ENCODE assay signal across 25 cellular contexts in the genomic region with DNA sequence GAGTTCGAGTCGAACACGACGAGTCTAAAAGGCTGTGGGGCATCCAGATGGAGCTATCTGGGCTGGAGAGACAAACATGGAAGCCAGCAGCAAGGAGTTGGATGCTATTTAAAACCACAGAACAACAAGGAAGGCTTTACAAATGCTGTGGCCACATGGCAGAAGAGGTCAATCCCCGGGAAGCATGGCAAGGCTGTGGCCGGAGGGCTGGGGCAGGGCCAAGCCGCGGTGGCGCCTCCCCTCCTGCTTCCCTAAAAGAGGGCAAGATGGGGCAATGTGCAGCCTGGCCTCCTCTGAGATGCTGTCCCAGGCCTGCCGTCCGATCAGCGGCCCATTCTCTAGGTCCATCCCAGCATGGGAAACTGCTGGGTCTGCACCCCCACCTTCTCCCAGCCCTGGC.
"Had no signal": no experiment of that assay in that cellular context is flagged by ENCODE, and none has a peak within 500 bp of the region (broad histone marks: within the 10 kb centered on the region; RNA-seq: fewer than 3 reads in every experiment).

No MANE protein-coding gene starts in this region.

- H3K4me2 ChIP-seq: hepatocyte, neural progenitor cell had no signal

- H3K27ac Mint-ChIP-seq: activated naive CD8-positive, alpha-beta T cell; activated T-helper 2 cell treated with anti-CD3 and anti-CD28 coated beads, Interferon-gamma antibody, Interleukin-2, Interleukin-4, amounts not matched to agents 10 μg/mL and 5 μg/mL and 100 μg/mL, durations not matched to agents 14 hours and 24 hours and 36 hours; immature natural killer cell; T-helper 1 cell treated with Interleukin-12 subunit alpha and Interleukin-12 subunit beta and Interleukin-4 antibody, amounts not matched to agents 30 μg/mL and 1 μg/mL, for 36 hours; WTC11 had no signal

- H3K27me3 Mint-ChIP-seq: activated naive CD8-positive, alpha-beta T cell had no signal

- H2AFZ ChIP-seq: hepatocyte, neural progenitor cell had no signal

- H3K4me3 ChIP-seq: hepatocyte, left lung, neural progenitor cell, thoracic aorta, upper lobe of left lung had no signal

- H3K4me1 Mint-ChIP-seq: immature natural killer cell had no signal

- H3K4me3 Mint-ChIP-seq: activated naive CD8-positive, alpha-beta T cell; activated T-cell treated with anti-CD3 and anti-CD28 coated beads, Interleukin-2, amount 50 U/mL, for 4 hours; immature natural killer cell; neural progenitor cell; T-helper 1 cell treated with Interleukin-12 subunit alpha and Interleukin-12 subunit beta and Interleukin-4 antibody, amounts not matched to agents 30 μg/mL and 1 μg/mL, for 36 hours; WTC11 had no signal

- H3K36me3 Mint-ChIP-seq: activated naive CD8-positive, alpha-beta T cell; immature natural killer cell had no signal

- H3K9ac ChIP-seq: neural progenitor cell had no signal

- H3K27ac ChIP-seq: hepatocyte, left lung, neural progenitor cell, thoracic aorta, upper lobe of left lung had no signal

- ATAC-seq: activated T-cell treated with anti-CD3 and anti-CD28 coated beads, Interleukin-2, amount 50 U/mL, for 4 hours; esophagus mucosa; left lung had no signal

- H3K36me3 ChIP-seq: left lung, neural progenitor cell, thoracic aorta, upper lobe of left lung had no signal

- H3K9me3 ChIP-seq: left lung, thoracic aorta, upper lobe of left lung had no signal

- H3K4me1 ChIP-seq: upper lobe of left lung had no signal

- DNase-seq: activated CD4-positive, alpha-beta T cell treated with anti-CD3 and anti-CD28 coated beads, Interleukin-2, amount 50 U/mL, for 4 hours; activated CD8-positive, alpha-beta memory T cell treated with anti-CD3 and anti-CD28 coated beads, Interleukin-2, amount 50 U/mL, for 48 hours; activated naive CD4-positive, alpha-beta T cell; activated T-cell treated with anti-CD3 and anti-CD28 coated beads, Interleukin-2, amount 50 U/mL, for 4 hours; dermis blood vessel endothelial cell; effector memory CD4-positive, alpha-beta T cell; glutamatergic neuron; immature natural killer cell; left lung; mammary epithelial cell; midbrain; stimulated activated CD4-positive, alpha-beta T cell treated with anti-CD3 and anti-CD28 coated beads, Interleukin-12 subunit alpha, Interleukin-12 subunit beta, amount 100 ng/mL, for 4 hours; stimulated activated CD4-positive, alpha-beta T cell treated with anti-CD3 and anti-CD28 coated beads, Interleukin-4, amount 100 ng/mL, for 4 hours; T1000 had no signal

- H3K9me3 Mint-ChIP-seq: activated T-cell treated with anti-CD3 and anti-CD28 coated beads, Interleukin-2, amount 50 U/mL, for 4 hours; activated T-helper 2 cell treated with anti-CD3 and anti-CD28 coated beads, Interferon-gamma antibody, Interleukin-2, Interleukin-4, amounts not matched to agents 10 μg/mL and 5 μg/mL and 100 μg/mL, durations not matched to agents 14 hours and 24 hours and 36 hours; immature natural killer cell; T-helper 1 cell treated with Interleukin-12 subunit alpha and Interleukin-12 subunit beta and Interleukin-4 antibody, amounts not matched to agents 30 μg/mL and 1 μg/mL, for 36 hours had no signal

- H3K79me2 ChIP-seq: hepatocyte had no signal

- H3K27me3 ChIP-seq: hepatocyte, left lung, neural progenitor cell, upper lobe of left lung had no signal

- FAIRE-seq: endothelial cell of umbilical vein, frontal cortex had no signal
